In the genomic region with DNA sequence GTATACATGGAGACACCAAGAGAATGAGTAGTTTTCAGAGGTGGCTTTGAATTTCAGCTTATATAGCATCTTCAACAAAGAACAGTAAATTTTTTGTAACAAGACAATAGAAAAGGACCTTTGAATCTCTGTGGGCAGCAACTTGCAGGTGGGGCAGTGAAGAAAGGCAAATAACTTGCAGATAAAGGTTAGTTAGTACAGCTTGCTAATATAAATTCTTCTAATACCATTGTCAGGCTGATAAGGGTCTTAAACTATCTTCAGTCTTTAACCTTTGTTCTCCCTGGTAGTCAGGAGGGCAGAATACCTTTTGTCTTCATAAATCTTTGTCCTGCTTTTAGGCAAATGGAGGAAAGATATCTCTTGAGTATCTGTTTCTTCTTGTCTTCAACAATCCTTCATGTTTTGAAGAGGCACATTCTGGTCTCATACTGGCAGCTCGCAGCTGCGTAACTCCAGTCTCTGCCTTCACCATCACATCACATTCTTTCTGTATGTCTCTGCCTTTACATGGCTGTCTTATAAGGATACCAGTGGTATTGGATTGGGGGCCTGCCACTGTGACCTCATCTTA, we compare ENCODE assay signal across 2 cellular contexts.
TF ChIP-seq lines count a peak whose summit lies in the region.

No MANE protein-coding gene starts in this region.

TF ChIP-seq in A549, 52 proteins besides CTCF, POLR2A, EP300 and RAD21:
- TF ChIP-seq, protein P1, sequence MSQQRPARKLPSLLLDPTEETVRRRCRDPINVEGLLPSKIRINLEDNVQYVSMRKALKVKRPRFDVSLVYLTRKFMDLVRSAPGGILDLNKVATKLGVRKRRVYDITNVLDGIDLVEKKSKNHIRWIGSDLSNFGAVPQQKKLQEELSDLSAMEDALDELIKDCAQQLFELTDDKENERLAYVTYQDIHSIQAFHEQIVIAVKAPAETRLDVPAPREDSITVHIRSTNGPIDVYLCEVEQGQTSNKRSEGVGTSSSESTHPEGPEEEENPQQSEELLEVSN (IDR thresholded peaks at IDR 0.05; ENCODE audit: borderline replicate concordance, low read depth) = no peak
- TF ChIP-seq KDM5A (IDR thresholded peaks at IDR 0.05) = no peak
- TF ChIP-seq, protein P2, sequence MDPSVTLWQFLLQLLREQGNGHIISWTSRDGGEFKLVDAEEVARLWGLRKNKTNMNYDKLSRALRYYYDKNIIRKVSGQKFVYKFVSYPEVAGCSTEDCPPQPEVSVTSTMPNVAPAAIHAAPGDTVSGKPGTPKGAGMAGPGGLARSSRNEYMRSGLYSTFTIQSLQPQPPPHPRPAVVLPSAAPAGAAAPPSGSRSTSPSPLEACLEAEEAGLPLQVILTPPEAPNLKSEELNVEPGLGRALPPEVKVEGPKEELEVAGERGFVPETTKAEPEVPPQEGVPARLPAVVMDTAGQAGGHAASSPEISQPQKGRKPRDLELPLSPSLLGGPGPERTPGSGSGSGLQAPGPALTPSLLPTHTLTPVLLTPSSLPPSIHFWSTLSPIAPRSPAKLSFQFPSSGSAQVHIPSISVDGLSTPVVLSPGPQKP (IDR thresholded peaks at IDR 0.05; ENCODE audit: low read depth, low read length) = no peak
- TF ChIP-seq, protein P3, sequence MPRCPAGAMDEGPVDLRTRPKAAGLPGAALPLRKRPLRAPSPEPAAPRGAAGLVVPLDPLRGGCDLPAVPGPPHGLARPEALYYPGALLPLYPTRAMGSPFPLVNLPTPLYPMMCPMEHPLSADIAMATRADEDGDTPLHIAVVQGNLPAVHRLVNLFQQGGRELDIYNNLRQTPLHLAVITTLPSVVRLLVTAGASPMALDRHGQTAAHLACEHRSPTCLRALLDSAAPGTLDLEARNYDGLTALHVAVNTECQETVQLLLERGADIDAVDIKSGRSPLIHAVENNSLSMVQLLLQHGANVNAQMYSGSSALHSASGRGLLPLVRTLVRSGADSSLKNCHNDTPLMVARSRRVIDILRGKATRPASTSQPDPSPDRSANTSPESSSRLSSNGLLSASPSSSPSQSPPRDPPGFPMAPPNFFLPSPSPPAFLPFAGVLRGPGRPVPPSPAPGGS (IDR thresholded peaks at IDR 0.05) = no peak
- no peak for TF ChIP-seq HOXA7 (CRISPR knock-in tag; IDR thresholded peaks at IDR 0.05)
- TF ChIP-seq ZC3H11A (IDR thresholded peaks at IDR 0.05) = no peak
TF ChIP-seq in A549: peak in this region for 0.

TF ChIP-seq in HCT116, 20 proteins besides CTCF, POLR2A, EP300 and RAD21:
- TF ChIP-seq ZNF274 (IDR thresholded peaks at IDR 0.05; ENCODE audit: low read depth, low read length) = no peak
- TF ChIP-seq TCF7L2 (IDR thresholded peaks at IDR 0.05; ENCODE audit: borderline replicate concordance, extremely low read depth, insufficient read depth, insufficient read length) = no peak
- TF ChIP-seq ZFX (IDR thresholded peaks at IDR 0.05) = no peak
